ENCODE assay signal across 1 cellular context in genomic region chr19:48470281-48470680, GRCh38.
TF ChIP-seq lines count a peak whose summit lies in the region.

No MANE protein-coding gene starts in this region.

TF ChIP-seq in GM12878, 131 proteins besides CTCF, POLR2A, EP300 and RAD21:
- TF ChIP-seq RELB (IDR thresholded peaks at IDR 0.05; ENCODE audit: low read depth) (no peak), CREB1 (IDR thresholded peaks at IDR 0.05; ENCODE audit: low read depth) (no peak)
- TF ChIP-seq, protein P1, sequence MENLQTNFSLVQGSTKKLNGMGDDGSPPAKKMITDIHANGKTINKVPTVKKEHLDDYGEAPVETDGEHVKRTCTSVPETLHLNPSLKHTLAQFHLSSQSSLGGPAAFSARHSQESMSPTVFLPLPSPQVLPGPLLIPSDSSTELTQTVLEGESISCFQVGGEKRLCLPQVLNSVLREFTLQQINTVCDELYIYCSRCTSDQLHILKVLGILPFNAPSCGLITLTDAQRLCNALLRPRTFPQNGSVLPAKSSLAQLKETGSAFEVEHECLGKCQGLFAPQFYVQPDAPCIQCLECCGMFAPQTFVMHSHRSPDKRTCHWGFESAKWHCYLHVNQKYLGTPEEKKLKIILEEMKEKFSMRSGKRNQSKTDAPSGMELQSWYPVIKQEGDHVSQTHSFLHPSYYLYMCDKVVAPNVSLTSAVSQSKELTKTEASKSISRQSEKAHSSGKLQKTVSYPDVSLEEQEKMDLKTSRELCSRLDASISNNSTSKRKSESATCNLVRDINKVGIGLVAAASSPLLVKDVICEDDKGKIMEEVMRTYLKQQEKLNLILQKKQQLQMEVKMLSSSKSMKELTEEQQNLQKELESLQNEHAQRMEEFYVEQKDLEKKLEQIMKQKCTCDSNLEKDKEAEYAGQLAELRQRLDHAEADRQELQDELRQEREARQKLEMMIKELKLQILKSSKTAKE (IDR thresholded peaks at IDR 0.05; ENCODE audit: low read depth, poor library complexity, severe bottlenecking) = no peak
